8 cellular contexts compared by ENCODE assay signal in the genomic region with DNA sequence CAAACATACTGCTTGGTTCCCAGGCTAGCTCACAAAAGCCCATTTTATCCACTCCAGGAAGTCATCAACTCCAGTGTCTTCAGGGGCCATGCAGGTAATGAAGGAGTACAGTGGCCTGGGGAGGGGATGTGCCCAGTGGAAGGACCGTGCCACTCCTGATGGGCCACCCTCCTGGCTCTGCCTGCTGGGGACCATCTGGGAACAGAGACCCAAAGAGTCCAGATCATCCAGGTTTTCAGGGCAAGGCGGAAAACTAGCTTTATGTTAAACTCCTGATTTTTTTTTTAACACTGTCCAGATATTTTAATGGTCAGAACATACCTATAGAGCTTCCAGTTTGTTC.
A peak's percentile ranks its signal among the peaks of the same experiment; 100 is the strongest.
DNase-seq lines count a peak whose midpoint lies in the region; ATAC-seq and TF ChIP-seq lines count a peak whose summit lies in the region.

No MANE protein-coding gene starts in this region.

- H3K4me1 ChIP-seq in left lung, result peaks cover 41 to 91% of the 10 kb centered on the region in 2 donors
- peaks cover 65 to 85% (median 78%) of the 10 kb centered on the region in 4 donors for H3K4me1 ChIP-seq in stomach
- no peaks in the 10 kb centered on the region for H3K4me1 ChIP-seq in GM23338 (ENCODE audit: insufficient read depth)

- H3K27me3 Mint-ChIP-seq in T-helper 2 cell treated with Interferon-gamma antibody and Interleukin-4, amounts not matched to agents 5 μg/mL and 100 μg/mL, for 36 hours (ENCODE audit: low read depth), result no peaks in the 10 kb centered on the region
- H3K27me3 Mint-ChIP-seq in activated T-helper 1 cell treated with anti-CD3 and anti-CD28 coated beads, Interleukin-12 subunit alpha, Interleukin-12 subunit beta, Interleukin-2, Interleukin-4 antibody, amounts not matched to agents 30 ng/mL and 10 ng/mL and 1 ng/mL, durations not matched to agents 14 hours and 24 hours and 36 hours (ENCODE audit: insufficient read depth), result peaks cover 2% of the 10 kb centered on the region
- peaks cover 5% of the 10 kb centered on the region for H3K27me3 Mint-ChIP-seq in GM23338 (ENCODE audit: insufficient read depth, low read depth, poor library complexity)

- no peaks in the 10 kb centered on the region for H4K20me1 ChIP-seq in GM23338 (replicated peaks; ENCODE audit: insufficient read depth)

- no peak overlapping the region for H3K4me2 ChIP-seq in GM23338

- H3K9me3 ChIP-seq in left lung (no peaks in the 10 kb centered on the region), stomach (no peaks in the 10 kb centered on the region)

- 63 to 81% (median 72%) methylated on average over 2 of the region's 2 CpGs for WGBS in stomach, 5 donors

- H3K4me3 Mint-ChIP-seq in T-helper 2 cell treated with Interferon-gamma antibody and Interleukin-4, amounts not matched to agents 5 μg/mL and 100 μg/mL, for 36 hours, result peak overlapping the region; percentile 90
- peak overlapping the region; percentile 87 for H3K4me3 Mint-ChIP-seq in activated T-helper 1 cell treated with anti-CD3 and anti-CD28 coated beads, Interleukin-12 subunit alpha, Interleukin-12 subunit beta, Interleukin-2, Interleukin-4 antibody, amounts not matched to agents 30 ng/mL and 10 ng/mL and 1 ng/mL, durations not matched to agents 14 hours and 24 hours and 36 hours
- no peak overlapping the region for H3K4me3 Mint-ChIP-seq in GM23338

- peak overlapping the region; percentile 99 for H3K27ac Mint-ChIP-seq in T-helper 2 cell treated with Interferon-gamma antibody and Interleukin-4, amounts not matched to agents 5 μg/mL and 100 μg/mL, for 36 hours
- H3K27ac Mint-ChIP-seq in activated T-helper 1 cell treated with anti-CD3 and anti-CD28 coated beads, Interleukin-12 subunit alpha, Interleukin-12 subunit beta, Interleukin-2, Interleukin-4 antibody, amounts not matched to agents 30 ng/mL and 10 ng/mL and 1 ng/mL, durations not matched to agents 14 hours and 24 hours and 36 hours, result peak overlapping the region; percentile 98
- no peak overlapping the region for H3K27ac Mint-ChIP-seq in GM23338

- H3K79me2 ChIP-seq in GM23338 (replicated peaks; ENCODE audit: insufficient read depth), result no peaks in the 10 kb centered on the region

- H3K4me1 Mint-ChIP-seq in T-helper 2 cell treated with Interferon-gamma antibody and Interleukin-4, amounts not matched to agents 5 μg/mL and 100 μg/mL, for 36 hours (ENCODE audit: low read depth), result peaks cover 88% of the 10 kb centered on the region
- peaks cover 98% of the 10 kb centered on the region for H3K4me1 Mint-ChIP-seq in activated T-helper 1 cell treated with anti-CD3 and anti-CD28 coated beads, Interleukin-12 subunit alpha, Interleukin-12 subunit beta, Interleukin-2, Interleukin-4 antibody, amounts not matched to agents 30 ng/mL and 10 ng/mL and 1 ng/mL, durations not matched to agents 14 hours and 24 hours and 36 hours (ENCODE audit: low read depth)
- peaks cover 14% of the 10 kb centered on the region for H3K4me1 Mint-ChIP-seq in GM23338

- H3K36me3 ChIP-seq in left lung (no peaks in the 10 kb centered on the region), stomach (no peaks in the 10 kb centered on the region), GM23338 (ENCODE audit: insufficient read depth) (no peaks in the 10 kb centered on the region)

- peak overlapping the region; percentile 95 to 98 for H3K27ac ChIP-seq in left lung
- H3K27ac ChIP-seq in stomach, result peak overlapping the region; percentile 97 to 99 (median 97)
- no peak overlapping the region for H3K27ac ChIP-seq in GM23338 (ENCODE audit: low read depth)

- in situ Hi-C loops in ACHN (cut with HindIII; ENCODE audit: low pct_ligation_motif_present, low pct_unique_long_range_greater_than_20kb, low sequenced_read_pairs), result no loop called here

- intact Hi-C loops in activated T-helper 1 cell treated with anti-CD3 and anti-CD28 coated beads, Interleukin-12 subunit alpha, Interleukin-12 subunit beta, Interleukin-2, Interleukin-4 antibody, amounts not matched to agents 30 ng/mL and 10 ng/mL and 1 ng/mL, durations not matched to agents 14 hours and 24 hours and 36 hours (cut with micrococcal nuclease), result loop anchor here (5.0 kb wide), 2 partner anchors 490 to 505 kb away; partner anchors contain the start of gene CD55
- intact Hi-C loops in left lung (cut with DNase I), result no loop called here
- intact Hi-C loops in stomach (cut with DNase I; ENCODE audit: low total_unique reads), result no loop called here

- no peak overlapping the region for H2AFZ ChIP-seq in GM23338

- H3K27me3 ChIP-seq in left lung (no peaks in the 10 kb centered on the region), stomach (no peaks in the 10 kb centered on the region), GM23338 (ENCODE audit: insufficient read depth) (no peaks in the 10 kb centered on the region)

- DNase-seq in T-helper 2 cell treated with Interferon-gamma antibody and Interleukin-4, amounts not matched to agents 5 μg/mL and 100 μg/mL, for 36 hours (ENCODE audit: low spot score), result no peak
- DNase-seq in T-helper 2 cell (no peak), left lung (no peak), stomach (no peak), GM23338 (ENCODE audit: low spot score) (no peak), ACHN (no peak)
- no peak for DNase-seq in activated T-helper 1 cell treated with anti-CD3 and anti-CD28 coated beads, Interleukin-12 subunit alpha, Interleukin-12 subunit beta, Interleukin-2, Interleukin-4 antibody, amounts not matched to agents 30 ng/mL and 10 ng/mL and 1 ng/mL, durations not matched to agents 14 hours and 24 hours and 36 hours (ENCODE audit: low spot score)
- no peak for DNase-seq in stimulated activated CD4-positive, alpha-beta T cell treated with anti-CD3 and anti-CD28 coated beads, Interleukin-12 subunit alpha, Interleukin-12 subunit beta, amount 100 ng/mL, for 4 hours

- no peak for TF ChIP-seq EP300 in stomach (IDR thresholded peaks at IDR 0.05)

- ATAC-seq in left lung (no peak), GM23338 (no peak)

- no peaks in the 10 kb centered on the region for H3F3A ChIP-seq in GM23338 (replicated peaks; ENCODE audit: low read depth)

- peaks cover 38% of the 10 kb centered on the region for H3K36me3 Mint-ChIP-seq in T-helper 2 cell treated with Interferon-gamma antibody and Interleukin-4, amounts not matched to agents 5 μg/mL and 100 μg/mL, for 36 hours (ENCODE audit: low read depth)
- H3K36me3 Mint-ChIP-seq in activated T-helper 1 cell treated with anti-CD3 and anti-CD28 coated beads, Interleukin-12 subunit alpha, Interleukin-12 subunit beta, Interleukin-2, Interleukin-4 antibody, amounts not matched to agents 30 ng/mL and 10 ng/mL and 1 ng/mL, durations not matched to agents 14 hours and 24 hours and 36 hours (ENCODE audit: low read depth), result peaks cover 28% of the 10 kb centered on the region
- H3K36me3 Mint-ChIP-seq in GM23338 (ENCODE audit: low read depth), result no peaks in the 10 kb centered on the region

- TF ChIP-seq POLR2A in stomach (IDR thresholded peaks at IDR 0.05), result no peak

- H3K4me3 ChIP-seq in left lung (no peak overlapping the region), stomach (peak overlapping the region in 1 of 4 donors; percentile 83), GM23338 (no peak overlapping the region)

- TF ChIP-seq CTCF in left lung (IDR thresholded peaks at IDR 0.05) (no peak), stomach (IDR thresholded peaks at IDR 0.05) (no peak), GM23338 (conservative IDR thresholded peaks at IDR 0.05; ENCODE audit: low read depth in 2 of 2) (no peak)

- no peaks in the 10 kb centered on the region for H3K9me3 Mint-ChIP-seq in T-helper 2 cell treated with Interferon-gamma antibody and Interleukin-4, amounts not matched to agents 5 μg/mL and 100 μg/mL, for 36 hours
- H3K9me3 Mint-ChIP-seq in activated T-helper 1 cell treated with anti-CD3 and anti-CD28 coated beads, Interleukin-12 subunit alpha, Interleukin-12 subunit beta, Interleukin-2, Interleukin-4 antibody, amounts not matched to agents 30 ng/mL and 10 ng/mL and 1 ng/mL, durations not matched to agents 14 hours and 24 hours and 36 hours, result no peaks in the 10 kb centered on the region
- no peaks in the 10 kb centered on the region for H3K9me3 Mint-ChIP-seq in GM23338

- no peaks in the 10 kb centered on the region for H3K9me2 ChIP-seq in GM23338 (ENCODE audit: insufficient read depth)

TF ChIP-seq in GM23338, 12 proteins besides CTCF, POLR2A, EP300 and RAD21 (continues in another document):
- TF ChIP-seq ETS1 (IDR thresholded peaks at IDR 0.05) (no peak), NANOG (IDR thresholded peaks at IDR 0.05; ENCODE audit: borderline replicate concordance) (no peak), EZH2phosphoT487 (IDR thresholded peaks at IDR 0.05; ENCODE audit: unreplicated experiment) (no peak), REST (IDR thresholded peaks at IDR 0.05; ENCODE audit: unreplicated experiment) (no peak)
